21 cellular contexts compared by ENCODE assay signal in genomic region chr7:47374538-47374937, GRCh38.
"Had no signal": no experiment of that assay in that cellular context is flagged by ENCODE, and none has a peak within 500 bp of the region (broad histone marks: within the 10 kb centered on the region; RNA-seq: fewer than 3 reads in every experiment).

No MANE protein-coding gene starts in this region.

- H2AFZ ChIP-seq: hepatocyte had no signal

- H3K27ac Mint-ChIP-seq: activated CD4-positive, alpha-beta memory T cell treated with anti-CD3 and anti-CD28 coated beads, Interleukin-2, amount 10 ng/mL, durations not matched to agents 7 days and 5 days; activated CD4-positive, alpha-beta T cell treated with anti-CD3 and anti-CD28 coated beads, Interleukin-2, amount 10 ng/mL, durations not matched to agents 24 days and 14 days; activated naive CD8-positive, alpha-beta T cell treated with anti-CD3 and anti-CD28 coated beads, Interleukin-2, amount 50 U/mL, for 24 hours; dendritic cell treated with granulocyte-macrophage colony-stimulating factor and Interleukin-4, amounts not matched to agents 40 ng/mL and 50 ng/mL, for 4 days; stimulated activated naive CD8-positive, alpha-beta T cell treated with anti-CD3 and anti-CD28 coated beads, Interleukin-15, amount 100 ng/mL, for 72 hours; T-cell; T-helper 2 cell treated with Interferon-gamma antibody and Interleukin-4, amounts not matched to agents 5 μg/mL and 100 μg/mL, for 36 hours had no signal

- DNase-seq: activated CD4-positive, alpha-beta memory T cell treated with anti-CD3 and anti-CD28 coated beads, Interleukin-2, amount 10 ng/mL, durations not matched to agents 7 days and 5 days; activated CD4-positive, alpha-beta T cell treated with anti-CD3 and anti-CD28 coated beads, Interleukin-2, amount 10 ng/mL, durations not matched to agents 24 days and 14 days; activated naive CD4-positive, alpha-beta T cell treated with anti-CD3 and anti-CD28 coated beads, Interleukin-2, amount 50 U/mL, for 16 hours; activated naive CD8-positive, alpha-beta T cell treated with anti-CD3 and anti-CD28 coated beads, Interleukin-2, amount 50 U/mL, for 24 hours; anterior cingulate cortex; effector CD4-positive, alpha-beta T cell; foreskin keratinocyte; mucosa of descending colon; naive B cell; occipital lobe; stimulated activated CD4-positive, alpha-beta T cell treated with anti-CD3 and anti-CD28 coated beads, Interleukin-1b, Interleukin-23, amount 100 ng/mL, for 48 hours; stimulated activated naive CD8-positive, alpha-beta T cell treated with anti-CD3 and anti-CD28 coated beads, Interleukin-15, amount 100 ng/mL, for 72 hours; T-cell had no signal

- H3K27me3 Mint-ChIP-seq: activated CD4-positive, alpha-beta memory T cell treated with anti-CD3 and anti-CD28 coated beads, Interleukin-2, amount 10 ng/mL, durations not matched to agents 7 days and 5 days; activated CD4-positive, alpha-beta T cell treated with anti-CD3 and anti-CD28 coated beads, Interleukin-2, amount 10 ng/mL, durations not matched to agents 24 days and 14 days; activated naive CD8-positive, alpha-beta T cell treated with anti-CD3 and anti-CD28 coated beads, Interleukin-2, amount 50 U/mL, for 24 hours; dendritic cell treated with granulocyte-macrophage colony-stimulating factor and Interleukin-4, amounts not matched to agents 40 ng/mL and 50 ng/mL, for 4 days; naive B cell had no signal

- ATAC-seq: activated CD4-positive, CD25-positive, alpha-beta regulatory T cell treated with anti-CD3 and anti-CD28 coated beads, Interleukin-2, amount 50 U/mL, for 24 hours; activated naive CD8-positive, alpha-beta T cell treated with anti-CD3 and anti-CD28 coated beads, Interleukin-2, amount 50 U/mL, for 24 hours; foreskin keratinocyte; mucosa of descending colon; stimulated activated naive CD8-positive, alpha-beta T cell treated with anti-CD3 and anti-CD28 coated beads, Interleukin-15, amount 100 ng/mL, for 72 hours; T-cell had no signal

- H3K27me3 ChIP-seq: hepatocyte, tibial nerve, vagina had no signal

- H3K27ac ChIP-seq: foreskin keratinocyte, hepatocyte, vagina had no signal

- H3K9me3 Mint-ChIP-seq: activated CD4-positive, alpha-beta memory T cell treated with anti-CD3 and anti-CD28 coated beads, Interleukin-2, amount 10 ng/mL, durations not matched to agents 7 days and 5 days; activated CD4-positive, alpha-beta T cell treated with anti-CD3 and anti-CD28 coated beads, Interleukin-2, amount 10 ng/mL, durations not matched to agents 24 days and 14 days; activated naive CD8-positive, alpha-beta T cell treated with anti-CD3 and anti-CD28 coated beads, Interleukin-2, amount 50 U/mL, for 24 hours; brain; dendritic cell treated with granulocyte-macrophage colony-stimulating factor and Interleukin-4, amounts not matched to agents 40 ng/mL and 50 ng/mL, for 4 days; naive B cell; neural crest cell; stimulated activated naive CD8-positive, alpha-beta T cell treated with anti-CD3 and anti-CD28 coated beads, Interleukin-15, amount 100 ng/mL, for 72 hours; T-cell; T-helper 2 cell treated with Interferon-gamma antibody and Interleukin-4, amounts not matched to agents 5 μg/mL and 100 μg/mL, for 36 hours had no signal

- H3K4me1 Mint-ChIP-seq: activated CD4-positive, alpha-beta memory T cell treated with anti-CD3 and anti-CD28 coated beads, Interleukin-2, amount 10 ng/mL, durations not matched to agents 7 days and 5 days; activated CD4-positive, alpha-beta T cell treated with anti-CD3 and anti-CD28 coated beads, Interleukin-2, amount 10 ng/mL, durations not matched to agents 24 days and 14 days; activated naive CD8-positive, alpha-beta T cell treated with anti-CD3 and anti-CD28 coated beads, Interleukin-2, amount 50 U/mL, for 24 hours; stimulated activated naive CD8-positive, alpha-beta T cell treated with anti-CD3 and anti-CD28 coated beads, Interleukin-15, amount 100 ng/mL, for 72 hours; T-cell had no signal

- H3K4me2 ChIP-seq: hepatocyte had no signal

- H3K9me3 ChIP-seq: mucosa of descending colon, tibial nerve, vagina had no signal

- H3K36me3 Mint-ChIP-seq: T-cell had no signal

- H3K4me3 ChIP-seq: hepatocyte, mucosa of descending colon, tibial nerve, vagina had no signal

- H3K4me3 Mint-ChIP-seq: activated CD4-positive, alpha-beta memory T cell treated with anti-CD3 and anti-CD28 coated beads, Interleukin-2, amount 10 ng/mL, durations not matched to agents 7 days and 5 days; activated CD4-positive, alpha-beta T cell treated with anti-CD3 and anti-CD28 coated beads, Interleukin-2, amount 10 ng/mL, durations not matched to agents 24 days and 14 days; activated naive CD8-positive, alpha-beta T cell treated with anti-CD3 and anti-CD28 coated beads, Interleukin-2, amount 50 U/mL, for 24 hours; brain; dendritic cell treated with granulocyte-macrophage colony-stimulating factor and Interleukin-4, amounts not matched to agents 40 ng/mL and 50 ng/mL, for 4 days; naive B cell; neural crest cell; stimulated activated naive CD8-positive, alpha-beta T cell treated with anti-CD3 and anti-CD28 coated beads, Interleukin-15, amount 100 ng/mL, for 72 hours; T-cell; T-helper 2 cell treated with Interferon-gamma antibody and Interleukin-4, amounts not matched to agents 5 μg/mL and 100 μg/mL, for 36 hours had no signal
